Comparison of ENCODE assay signal across 8 cellular contexts in genomic region chr11:78562398-78562797, GRCh38. TPM values are rescaled to one million over a fixed set of nuclear protein-coding genes. Genes with fewer than 3 reads are reported as not detected.
A peak's percentile ranks its signal among the peaks of the same experiment; 100 is the strongest.
DNase-seq lines count a peak whose midpoint lies in the region; ATAC-seq, FAIRE-seq and TF ChIP-seq lines count a peak whose summit lies in the region.
"Had no signal": no experiment of that assay in that cellular context is flagged by ENCODE, and none has a peak within 500 bp of the region (broad histone marks: within the 10 kb centered on the region; RNA-seq: fewer than 3 reads in every experiment).

No MANE protein-coding gene starts in this region.

- no peak for TF ChIP-seq CTCF in PC-9 (conservative IDR thresholded peaks at IDR 0.05)
- no peak for TF ChIP-seq CTCF in esophagus muscularis mucosa (IDR thresholded peaks at IDR 0.05)
- TF ChIP-seq CTCF in smooth muscle cell (IDR thresholded peaks at IDR 0.05; ENCODE audit: borderline replicate concordance, insufficient read depth, poor library complexity, severe bottlenecking): no peak

- peaks cover 2% of the 10 kb centered on the region; the same call in 1 of the 2 replicates for H3K36me3 ChIP-seq in PC-9 (ENCODE audit: low read depth)
- H3K36me3 ChIP-seq in esophagus muscularis mucosa: peaks cover 12 to 32% (median 19%) of the 10 kb centered on the region in 4 donors
- H3K36me3 ChIP-seq in smooth muscle cell (ENCODE audit: low read depth): no peaks in the 10 kb centered on the region

- H3K9me2 ChIP-seq in PC-9 (ENCODE audit: insufficient read depth): no peaks in the 10 kb centered on the region

- H3F3A ChIP-seq in PC-9 (ENCODE audit: insufficient read depth, low read depth) (peaks cover 6% of the 10 kb centered on the region; the same call in 1 of the 2 replicates), smooth muscle cell (ENCODE audit: low read depth) (no peaks in the 10 kb centered on the region)

- CTCF ChIA-PET in PC-9 (lab: Charles Lee): no interaction called here

- no peak for ATAC-seq in HG03460 (IDR thresholded peaks at IDR 0.05; ENCODE audit: unreplicated experiment)

- H3K9ac ChIP-seq in smooth muscle cell (ENCODE audit: low read depth): no peak overlapping the region

- no TSS peak for BruUV-seq in PC-9 (replicated peaks; lab: Mats Ljungman, UMichigan)

- peak overlapping the region; percentile 2; the same call in 1 of the 2 replicates for H3K27ac ChIP-seq in PC-9
- peak overlapping the region; percentile 40 to 61 (median 51) for H3K27ac ChIP-seq in esophagus muscularis mucosa (replicated peaks in 1 of 4)
- peak overlapping the region; percentile 79 for H3K27ac ChIP-seq in smooth muscle cell (ENCODE audit: low read depth)

- H3K79me2 ChIP-seq in PC-9 (ENCODE audit: low read depth): peaks cover 12% of the 10 kb centered on the region; the same call in 1 of the 2 replicates
- peaks cover 24% of the 10 kb centered on the region for H3K79me2 ChIP-seq in smooth muscle cell (ENCODE audit: low read depth)

- peaks cover 7% of the 10 kb centered on the region; the same call in 1 of the 2 replicates for H3K4me1 ChIP-seq in PC-9 (replicated peaks; ENCODE audit: insufficient read depth)
- H3K4me1 ChIP-seq in esophagus muscularis mucosa: peaks cover 18 to 38% (median 27%) of the 10 kb centered on the region in 4 donors
- peaks cover 27% of the 10 kb centered on the region for H3K4me1 ChIP-seq in smooth muscle cell (ENCODE audit: low read depth)

- peak in 1 of 2 experiments; percentile 58 for DNase-seq in PC-9
- DNase-seq in esophagus muscularis mucosa (ENCODE audit: extremely low spot score): no peak
- DNase-seq in smooth muscle cell (lab: John Stamatoyannopoulos, UW; ENCODE audit: unreplicated experiment): no peak
- no peak for DNase-seq in NCI-H2081 (lab: John Stamatoyannopoulos, UW)
- DNase-seq in NCI-H526 (lab: John Stamatoyannopoulos, UW): no peak

- peaks cover 3% of the 10 kb centered on the region for H4K20me1 ChIP-seq in PC-9 (ENCODE audit: insufficient read depth)
- H4K20me1 ChIP-seq in smooth muscle cell (ENCODE audit: low read depth): no peaks in the 10 kb centered on the region

- H3K9me3 ChIP-seq in PC-9 (ENCODE audit: insufficient read depth, low read depth) (no peaks in the 10 kb centered on the region), esophagus muscularis mucosa (no peaks in the 10 kb centered on the region), smooth muscle cell (replicated peaks; ENCODE audit: low read depth) (no peaks in the 10 kb centered on the region)

- peak; percentile 44 for FAIRE-seq in G401.6 (lab: Jason Lieb, UNC)
- FAIRE-seq: GM18507 had no signal

- H2AFZ ChIP-seq in PC-9 (no peak overlapping the region), smooth muscle cell (ENCODE audit: low read depth) (peak overlapping the region; percentile 12)

- H3K27me3 ChIP-seq in PC-9 (ENCODE audit: insufficient read depth, low read depth) (no peaks in the 10 kb centered on the region), esophagus muscularis mucosa (no peaks in the 10 kb centered on the region), smooth muscle cell (ENCODE audit: low read depth) (no peaks in the 10 kb centered on the region)

- 40% methylated on average over 3 of the region's 3 CpGs for WGBS in esophagus muscularis mucosa
- WGBS in smooth muscle cell (ENCODE audit: low lambda C conversion rate): 36% methylated on average over 3 of the region's 3 CpGs

- POLR2A ChIA-PET in PC-9 (lab: Charles Lee; ENCODE audit: unreplicated experiment): no interaction called here

- H3K4me2 ChIP-seq in PC-9 (no peak overlapping the region), smooth muscle cell (peak overlapping the region; percentile 62)

- intact Hi-C loops in PC-9 (cut with micrococcal nuclease; ENCODE audit: unreplicated experiment): loop anchor here (5.0 kb wide), 2 partner anchors 515 to 740 kb away; partner anchors contain the start of genes AAMDC and RSF1
- intact Hi-C loops in esophagus muscularis mucosa (cut with DNase I): loop anchor here (5.0 kb wide), 3 partner anchors 335 to 415 kb away; partner anchors contain the start of genes KCTD21 and USP35

- TF ChIP-seq POLR2A in esophagus muscularis mucosa (IDR thresholded peaks at IDR 0.05; ENCODE audit: low read depth): no peak

- H3K4me3 ChIP-seq in PC-9: no peak overlapping the region
- no peak overlapping the region for H3K4me3 ChIP-seq in esophagus muscularis mucosa
- H3K4me3 ChIP-seq in smooth muscle cell: no peak overlapping the region

- no peak for TF ChIP-seq EP300 in esophagus muscularis mucosa (IDR thresholded peaks at IDR 0.05)

RNA-seq across cellular contexts. Expression of gene NARS2, which starts 12.3 kb away (rescaled TPM):
- total RNA-seq in PC-9 (2021) (22.4 and 25.1 TPM in 2 replicates), esophagus muscularis mucosa (10 to 100 TPM in 2 of 4 donors, 1 to 10 TPM in 2; 9.1 to 10.4 (median 9.8) TPM), smooth muscle cell (12.2 and 30.1 TPM in 2 replicates)
- 17.4 and 18.7 TPM in 2 replicates for polyA plus RNA-seq in smooth muscle cell

Comparison
In these comparisons a context has a peak if more than half of its experiments do, and no peak if none do; other contexts are left out.
1. H3K27ac ChIP-seq: peak in every context shown above with its lines; median percentile 79 in smooth muscle cell; 51 in esophagus muscularis mucosa; 2 in PC-9.